ENCODE assay signal across 25 cellular contexts in genomic region chr9:2134391-2134790, GRCh38.
DNase-seq lines count a peak whose midpoint lies in the region; ATAC-seq and TF ChIP-seq lines count a peak whose summit lies in the region.
"Had no signal": no experiment of that assay in that cellular context is flagged by ENCODE, and none has a peak within 500 bp of the region (broad histone marks: within the 10 kb centered on the region; RNA-seq: fewer than 3 reads in every experiment).

No MANE protein-coding gene starts in this region.

- 56 to 72% (median 70%) methylated on average over 2 of the region's 2 CpGs for WGBS in ovary, 3 donors

- peaks cover 17% of the 10 kb centered on the region for H3K36me3 ChIP-seq in CD8-positive, alpha-beta T cell (ENCODE audit: insufficient read depth, low read length)
- no peaks in the 10 kb centered on the region for H3K36me3 ChIP-seq in ovary
- H3K36me3 ChIP-seq: MG63 had no signal

- intact Hi-C loops in CD8-positive, alpha-beta T cell (cut with DNase I, micrococcal nuclease) = loop anchor here (5.0 to 10.0 kb wide), 3 partner anchors 43 to 708 kb away; partner anchors contain the start of gene PUM3 (in 1 of the 2)
- intact Hi-C loops in ovary (cut with DNase I) = loop anchor here (10.0 kb wide), 3 partner anchors 490 to 700 kb away; partner anchors contain the start of gene VLDLR (in 2 of the 4)

- no peaks in the 10 kb centered on the region for H3K4me1 ChIP-seq in CD8-positive, alpha-beta T cell (ENCODE audit: insufficient read depth, low read length)
- peaks cover 5% of the 10 kb centered on the region for H3K4me1 ChIP-seq in ovary (ENCODE audit: insufficient read depth)
- H3K4me1 ChIP-seq: lower lobe of right lung had no signal

- peaks cover 9% of the 10 kb centered on the region for H3K36me3 Mint-ChIP-seq in nephron progenitor cell (ENCODE audit: low read depth)
- H3K36me3 Mint-ChIP-seq in CD8-positive, alpha-beta T cell = peaks cover 75% of the 10 kb centered on the region
- peaks cover 12 to 89% (median 30%) of the 10 kb centered on the region in 3 donors for H3K36me3 Mint-ChIP-seq in naive thymus-derived CD8-positive, alpha-beta T cell

- H3K9me3 ChIP-seq in CD8-positive, alpha-beta T cell (ENCODE audit: low read length) = no peaks in the 10 kb centered on the region
- H3K9me3 ChIP-seq in ovary = no peaks in the 10 kb centered on the region
- H3K9me3 ChIP-seq: lower lobe of right lung, MG63, spleen had no signal

- peaks cover 50% of the 10 kb centered on the region for H3K4me1 Mint-ChIP-seq in nephron progenitor cell
- H3K4me1 Mint-ChIP-seq in CD8-positive, alpha-beta T cell (ENCODE audit: low read depth) = peaks cover 49% of the 10 kb centered on the region
- peaks cover 25 to 46% (median 39%) of the 10 kb centered on the region in 4 donors for H3K4me1 Mint-ChIP-seq in naive thymus-derived CD8-positive, alpha-beta T cell

- POLR2A ChIA-PET in CD8-positive, alpha-beta T cell (lab: Charles Lee) = no interaction called here
- POLR2A ChIA-PET in naive thymus-derived CD8-positive, alpha-beta T cell (lab: Charles Lee) = interaction anchor here (0.6 kb wide), 1 partner anchor 23 kb away, joined by 4 read pairs; no protein-coding TSS in a partner anchor

- no peak for TF ChIP-seq POLR2A in ovary (IDR thresholded peaks at IDR 0.05)

- H3K27ac ChIP-seq in CD8-positive, alpha-beta T cell (ENCODE audit: low read depth, low read length) = no peak overlapping the region
- no peak overlapping the region for H3K27ac ChIP-seq in ovary
- H3K27ac ChIP-seq: epithelial cell of prostate, lower lobe of right lung, spleen, VCaP had no signal

- DNase-seq in AG10803 (ENCODE audit: low read depth) (peak; percentile 43), NCI-H226 (peak; percentile 18), fibroblast of the aortic adventitia (ENCODE audit: low read depth) (peak; percentile 63), nephron progenitor cell (no peak), ovary (no peak)
- no peak for DNase-seq in CD8-positive, alpha-beta T cell
- no peak for DNase-seq in naive thymus-derived CD8-positive, alpha-beta T cell
- DNase-seq: ACHN; activated CD4-positive, alpha-beta T cell treated with anti-CD3 and anti-CD28 coated beads, Interleukin-2, amount 10 ng/mL, durations not matched to agents 24 days and 14 days; activated naive CD4-positive, alpha-beta T cell treated with anti-CD3 and anti-CD28 coated beads, Interleukin-2, amount 50 U/mL, for 16 hours; aorta; cerebellar nuclear complex; lower lobe of right lung; MG63; NCI-H1417 treated with DMSO at 0.1 percent for 48 hours; NCI-H2107; occipital lobe; retina; spleen; stimulated activated CD4-positive, alpha-beta T cell treated with anti-CD3 and anti-CD28 coated beads, Interleukin-2, amount 100 ng/mL, for 48 hours had no signal

- no peak for TF ChIP-seq CTCF in AG10803 (conservative IDR thresholded peaks at IDR 0.05; ENCODE audit: low read length)
- TF ChIP-seq CTCF in fibroblast of the aortic adventitia (IDR thresholded peaks at IDR 0.05; ENCODE audit: insufficient read depth, low read length) = no peak
- TF ChIP-seq CTCF in nephron progenitor cell (IDR thresholded peaks at IDR 0.05) = no peak
- no peak for TF ChIP-seq CTCF in CD8-positive, alpha-beta T cell (IDR thresholded peaks at IDR 0.05)
- no peak for TF ChIP-seq CTCF in ovary (IDR thresholded peaks at IDR 0.05)

- TF ChIP-seq EP300 in ovary (IDR thresholded peaks at IDR 0.05) = no peak

- H3K4me3 Mint-ChIP-seq in nephron progenitor cell = peak overlapping the region; percentile 52
- H3K4me3 Mint-ChIP-seq in CD8-positive, alpha-beta T cell = no peak overlapping the region
- peak overlapping the region in 1 of 10 donors; percentile 22 for H3K4me3 Mint-ChIP-seq in naive thymus-derived CD8-positive, alpha-beta T cell
- H3K4me3 Mint-ChIP-seq: activated CD4-positive, alpha-beta T cell treated with anti-CD3 and anti-CD28 coated beads, Interleukin-2, amount 10 ng/mL, durations not matched to agents 24 days and 14 days; CD14-positive monocyte; stimulated activated effector memory CD8-positive, alpha-beta T cell treated with anti-CD3 and anti-CD28 coated beads, Interleukin-12 subunit alpha, Interleukin-12 subunit beta, amount 100 ng/mL, for 72 hours had no signal

- CTCF ChIA-PET in CD8-positive, alpha-beta T cell (lab: Charles Lee) = interaction anchor here (1.0 to 4.5 kb wide), 2 partner anchors 11 to 47 kb away, joined by 3 to 15 read pairs; no protein-coding TSS in a partner anchor

- peaks cover 6% of the 10 kb centered on the region for H3K27me3 Mint-ChIP-seq in nephron progenitor cell (ENCODE audit: low read depth, poor library complexity)
- no peaks in the 10 kb centered on the region for H3K27me3 Mint-ChIP-seq in CD8-positive, alpha-beta T cell (ENCODE audit: low read depth)
- no peaks in the 10 kb centered on the region for H3K27me3 Mint-ChIP-seq in naive thymus-derived CD8-positive, alpha-beta T cell
- H3K27me3 Mint-ChIP-seq: activated CD4-positive, alpha-beta T cell treated with anti-CD3 and anti-CD28 coated beads, Interleukin-2, amount 10 ng/mL, durations not matched to agents 24 days and 14 days had no signal

- no peak for ATAC-seq in CD8-positive, alpha-beta T cell
- ATAC-seq in naive thymus-derived CD8-positive, alpha-beta T cell = no peak
- ATAC-seq: HCT116; lower lobe of right lung; stimulated activated effector memory CD8-positive, alpha-beta T cell treated with anti-CD3 and anti-CD28 coated beads, Interleukin-12 subunit alpha, Interleukin-12 subunit beta, amount 100 ng/mL, for 72 hours had no signal

- no peaks in the 10 kb centered on the region for H3K27me3 ChIP-seq in CD8-positive, alpha-beta T cell (ENCODE audit: insufficient read depth, low read length)
- no peaks in the 10 kb centered on the region for H3K27me3 ChIP-seq in ovary
- H3K27me3 ChIP-seq: MG63, spleen had no signal

- H3K9me3 Mint-ChIP-seq in nephron progenitor cell = peaks cover 6% of the 10 kb centered on the region
- H3K9me3 Mint-ChIP-seq in CD8-positive, alpha-beta T cell = no peaks in the 10 kb centered on the region
- H3K9me3 Mint-ChIP-seq in naive thymus-derived CD8-positive, alpha-beta T cell = no peaks in the 10 kb centered on the region
- H3K9me3 Mint-ChIP-seq: activated CD4-positive, alpha-beta T cell treated with anti-CD3 and anti-CD28 coated beads, Interleukin-2, amount 10 ng/mL, durations not matched to agents 24 days and 14 days; stimulated activated effector memory CD8-positive, alpha-beta T cell treated with anti-CD3 and anti-CD28 coated beads, Interleukin-12 subunit alpha, Interleukin-12 subunit beta, amount 100 ng/mL, for 72 hours had no signal

- peak overlapping the region; percentile 46 for H3K27ac Mint-ChIP-seq in nephron progenitor cell
- no peak overlapping the region for H3K27ac Mint-ChIP-seq in CD8-positive, alpha-beta T cell
- peak overlapping the region in 4 of 10 donors; percentile 21 to 81 (median 41) for H3K27ac Mint-ChIP-seq in naive thymus-derived CD8-positive, alpha-beta T cell
- H3K27ac Mint-ChIP-seq: activated CD4-positive, alpha-beta T cell treated with anti-CD3 and anti-CD28 coated beads, Interleukin-2, amount 10 ng/mL, durations not matched to agents 24 days and 14 days; stimulated activated effector memory CD8-positive, alpha-beta T cell treated with anti-CD3 and anti-CD28 coated beads, Interleukin-12 subunit alpha, Interleukin-12 subunit beta, amount 100 ng/mL, for 72 hours had no signal

- H3K4me3 ChIP-seq in AG10803 (ENCODE audit: low read length) = no peak overlapping the region
- no peak overlapping the region for H3K4me3 ChIP-seq in fibroblast of the aortic adventitia (ENCODE audit: low read depth, low read length)
- no peak overlapping the region for H3K4me3 ChIP-seq in CD8-positive, alpha-beta T cell (ENCODE audit: low read depth, low read length)
- H3K4me3 ChIP-seq in ovary = no peak overlapping the region
- H3K4me3 ChIP-seq: lower lobe of right lung, MG63, spleen had no signal

Comparison
In these comparisons a context has a peak if more than half of its experiments do, and no peak if none do; other contexts are left out.
1. DNase-seq: peak in AG10803 (single experiment), NCI-H226 (single experiment) and fibroblast of the aortic adventitia (single experiment); none in nephron progenitor cell (single experiment), CD8-positive, alpha-beta T cell (0 of 7), ovary (0 of 5) and naive thymus-derived CD8-positive, alpha-beta T cell (0 of 10).